ENCODE assay signal across 11 cellular contexts in the genomic region with DNA sequence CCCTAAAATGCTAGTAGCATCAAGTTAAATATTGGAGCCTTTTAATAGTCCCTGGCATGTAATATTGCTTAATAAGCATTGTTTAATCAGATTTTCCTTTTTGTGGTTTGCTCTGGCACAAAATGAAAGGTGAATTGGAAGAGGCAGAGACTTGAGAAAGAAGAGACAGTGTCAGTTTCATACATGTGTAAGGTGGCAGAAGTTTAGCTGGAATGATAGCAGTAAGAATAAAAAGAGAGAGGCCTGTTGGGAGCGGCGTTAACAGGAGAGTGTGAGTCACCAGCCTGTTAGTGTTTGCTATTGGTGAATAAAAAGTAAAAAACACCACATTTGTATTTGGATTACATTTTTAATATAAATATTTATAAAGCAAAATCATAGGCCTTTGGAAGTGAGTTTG.
DNase-seq lines count a peak whose midpoint lies in the region; ATAC-seq, FAIRE-seq and TF ChIP-seq lines count a peak whose summit lies in the region.
"Had no signal": no experiment of that assay in that cellular context is flagged by ENCODE, and none has a peak within 500 bp of the region (broad histone marks: within the 10 kb centered on the region; RNA-seq: fewer than 3 reads in every experiment).

No MANE protein-coding gene starts in this region.

- CTCF ChIA-PET in HEK293 (lab: Yijun Ruan, JAX), result no interaction called here

- H3K9me1 ChIP-seq in keratinocyte (ENCODE audit: control insufficient read depth, extremely low read depth, insufficient read depth, low read length), result no peaks in the 10 kb centered on the region

- dilution Hi-C loops in keratinocyte (cut with MboI; ENCODE audit: extremely low pct_ligation_motif_present, low sequenced_read_pairs), result no loop called here

- no peaks in the 10 kb centered on the region for H3K4me1 ChIP-seq in HEK293 (ENCODE audit: control insufficient read depth, insufficient read depth, low read length)
- H3K4me1 ChIP-seq in adipocyte (ENCODE audit: control insufficient read depth, insufficient read depth, low read length), result peaks cover 20% of the 10 kb centered on the region
- H3K4me1 ChIP-seq in keratinocyte (ENCODE audit: control insufficient read depth, extremely low read depth, insufficient read depth, low read length), result peaks cover 24% of the 10 kb centered on the region
- H3K4me1 ChIP-seq in stomach, result peaks cover 4 to 31% (median 20%) of the 10 kb centered on the region in 4 donors

- H4K20me1 ChIP-seq in keratinocyte (ENCODE audit: control insufficient read depth, extremely low read depth, insufficient read depth, low read length), result no peaks in the 10 kb centered on the region

- H3K36me3 ChIP-seq in HEK293 (ENCODE audit: control insufficient read depth in 2 of 2, insufficient read depth in 1 of 2, low read length in 2 of 2) (no peaks in the 10 kb centered on the region; a peak in 2 of 3 replicates), adipocyte (ENCODE audit: control insufficient read depth, insufficient read depth, low read length, severe bottlenecking) (no peaks in the 10 kb centered on the region), keratinocyte (ENCODE audit: control insufficient read depth in 2 of 2, extremely low read depth in 1 of 2, insufficient read depth in 2 of 2, low read length in 2 of 2) (no peaks in the 10 kb centered on the region), stomach (no peaks in the 10 kb centered on the region)

- no peak for TF ChIP-seq POLR2A in stomach (IDR thresholded peaks at IDR 0.05)

- H3K27ac ChIP-seq in HEK293 (ENCODE audit: extremely low read depth, low read depth, low read length) (no peak overlapping the region), keratinocyte (ENCODE audit: control insufficient read depth, insufficient read depth, low read length) (peak overlapping the region; percentile 80), stomach (peak overlapping the region in 1 of 5 donors; percentile 25)

- no peak overlapping the region for H3K4me3 ChIP-seq in HEK293 (ENCODE audit: low read depth, low read length)
- peak overlapping the region; percentile 52 for H3K4me3 ChIP-seq in adipocyte (ENCODE audit: low read length)
- H3K4me3 ChIP-seq in keratinocyte (ENCODE audit: control insufficient read depth in 2 of 3, extremely low read depth in 1 of 3, insufficient read depth in 2 of 3, low read depth in 1 of 3, low read length in 3 of 3), result no peak overlapping the region
- H3K4me3 ChIP-seq in stomach, result no peak overlapping the region

- POLR2A ChIA-PET in HEK293 (lab: Yijun Ruan, JAX), result no interaction called here

- no peaks in the 10 kb centered on the region for H3K9me3 ChIP-seq in HEK293 (ENCODE audit: control insufficient read depth, insufficient read depth, low read depth, low read length)
- H3K9me3 ChIP-seq in adipocyte (ENCODE audit: control insufficient read depth, low read length), result no peaks in the 10 kb centered on the region
- H3K9me3 ChIP-seq in keratinocyte (ENCODE audit: control insufficient read depth, low read depth, low read length), result no peaks in the 10 kb centered on the region
- no peaks in the 10 kb centered on the region for H3K9me3 ChIP-seq in stomach

- peak overlapping the region; percentile 62 for H3K4me2 ChIP-seq in keratinocyte (ENCODE audit: control insufficient read depth, extremely low read depth, insufficient read depth, low read depth, low read length)

- intact Hi-C loops in stomach (cut with DNase I; ENCODE audit: low total_unique reads), result no loop called here

- TF ChIP-seq CTCF in HEK293 (tag by site-specific recombination; IDR thresholded peaks at IDR 0.05), result no peak
- no peak for TF ChIP-seq CTCF in keratinocyte (optimal IDR thresholded peaks at IDR 0.05 in 1 of 3, IDR thresholded peaks at IDR 0.05 in 1 of 3, conservative IDR thresholded peaks at IDR 0.05 in 1 of 3; ENCODE audit: extremely low read depth in 1 of 3, insufficient read depth in 2 of 3, low read length in 3 of 3)
- no peak for TF ChIP-seq CTCF in stomach (IDR thresholded peaks at IDR 0.05)

- FAIRE-seq in keratinocyte (lab: Jason Lieb, UNC) (peak; percentile 65), RCC 7860 (lab: Jason Lieb, UNC) (no peak)

- in situ Hi-C loops in ACHN (cut with HindIII; ENCODE audit: low pct_ligation_motif_present, low pct_unique_long_range_greater_than_20kb, low sequenced_read_pairs), result loop anchor here (25.0 kb wide), 1 partner anchor 181 kb away; no protein-coding TSS in a partner anchor

- TF ChIP-seq EP300 in stomach (IDR thresholded peaks at IDR 0.05), result no peak

- no peaks in the 10 kb centered on the region for H3K27me3 ChIP-seq in adipocyte (replicated peaks; ENCODE audit: control insufficient read depth, insufficient read depth, low read length)
- H3K27me3 ChIP-seq in keratinocyte (ENCODE audit: control insufficient read depth, extremely low read depth, insufficient read depth, low read length), result no peaks in the 10 kb centered on the region
- H3K27me3 ChIP-seq in stomach, result no peaks in the 10 kb centered on the region

- H2AFZ ChIP-seq in keratinocyte (ENCODE audit: control insufficient read depth, low read length), result peak overlapping the region; percentile 45

- WGBS in stomach, 5 donors, result 26 to 39% (median 34%) methylated on average over 2 of the region's 2 CpGs

- DNase-seq in ACHN (peak; percentile 14), adipocyte (ENCODE audit: low read depth) (no peak), keratinocyte (ENCODE audit: low read depth, low spot score) (no peak), RCC 7860 (ENCODE audit: low spot score) (no peak), UCSD-AML1 (lab: John Stamatoyannopoulos, UW; ENCODE audit: unreplicated experiment) (no peak), stomach (no peak)
- DNase-seq: activated B cell treated with CpG ODN at 0.5 μM for 24 hours, left cardiac atrium, retina had no signal

- ATAC-seq in HG02571 (IDR thresholded peaks at IDR 0.05; ENCODE audit: unreplicated experiment), result no peak

- H3K9ac ChIP-seq in adipocyte (ENCODE audit: low read length), result no peak overlapping the region
- H3K9ac ChIP-seq in keratinocyte (ENCODE audit: control insufficient read depth, extremely low read depth, insufficient read depth, low read length), result peak overlapping the region; percentile 26

- peaks cover 4% of the 10 kb centered on the region for H3K79me2 ChIP-seq in keratinocyte (ENCODE audit: control insufficient read depth, insufficient read depth, low read length)

TF ChIP-seq in HEK293, 187 proteins besides CTCF, POLR2A, EP300 and RAD21:
- TF ChIP-seq EGR2 (tag by site-specific recombination; IDR thresholded peaks at IDR 0.05; ENCODE audit: low read depth) (no peak), ZSCAN16 (tag by site-specific recombination; IDR thresholded peaks at IDR 0.05) (no peak), ZNF610 (tag by site-specific recombination; IDR thresholded peaks at IDR 0.05; ENCODE audit: borderline replicate concordance) (peak; percentile 23; the same call in 1 of the 2 replicates)
- TF ChIP-seq, protein P1, sequence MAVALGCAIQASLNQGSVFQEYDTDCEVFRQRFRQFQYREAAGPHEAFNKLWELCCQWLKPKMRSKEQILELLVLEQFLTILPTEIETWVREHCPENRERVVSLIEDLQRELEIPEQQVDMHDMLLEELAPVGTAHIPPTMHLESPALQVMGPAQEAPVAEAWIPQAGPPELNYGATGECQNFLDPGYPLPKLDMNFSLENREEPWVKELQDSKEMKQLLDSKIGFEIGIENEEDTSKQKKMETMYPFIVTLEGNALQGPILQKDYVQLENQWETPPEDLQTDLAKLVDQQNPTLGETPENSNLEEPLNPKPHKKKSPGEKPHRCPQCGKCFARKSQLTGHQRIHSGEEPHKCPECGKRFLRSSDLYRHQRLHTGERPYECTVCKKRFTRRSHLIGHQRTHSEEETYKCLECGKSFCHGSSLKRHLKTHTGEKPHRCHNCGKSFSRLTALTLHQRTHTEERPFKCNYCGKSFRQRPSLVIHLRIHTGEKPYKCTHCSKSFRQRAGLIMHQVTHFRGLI (tag by site-specific recombination; IDR thresholded peaks at IDR 0.05), result no peak
- TF ChIP-seq, protein P2, sequence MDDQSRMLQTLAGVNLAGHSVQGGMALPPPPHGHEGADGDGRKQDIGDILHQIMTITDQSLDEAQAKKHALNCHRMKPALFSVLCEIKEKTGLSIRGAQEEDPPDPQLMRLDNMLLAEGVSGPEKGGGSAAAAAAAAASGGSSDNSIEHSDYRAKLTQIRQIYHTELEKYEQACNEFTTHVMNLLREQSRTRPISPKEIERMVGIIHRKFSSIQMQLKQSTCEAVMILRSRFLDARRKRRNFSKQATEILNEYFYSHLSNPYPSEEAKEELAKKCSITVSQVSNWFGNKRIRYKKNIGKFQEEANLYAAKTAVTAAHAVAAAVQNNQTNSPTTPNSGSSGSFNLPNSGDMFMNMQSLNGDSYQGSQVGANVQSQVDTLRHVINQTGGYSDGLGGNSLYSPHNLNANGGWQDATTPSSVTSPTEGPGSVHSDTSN (CRISPR knock-in tag; IDR thresholded peaks at IDR 0.05), result no peak
